In genomic region chr17:19003543-19003965, GRCh38 we compare ENCODE assay signal across 8 cellular contexts. TPM values are rescaled to one million over a fixed set of nuclear protein-coding genes. Genes with fewer than 3 reads are reported as not detected.
A peak's percentile ranks its signal among the peaks of the same experiment; 100 is the strongest.
DNase-seq lines count a peak whose midpoint lies in the region; ATAC-seq and TF ChIP-seq lines count a peak whose summit lies in the region.

No MANE protein-coding gene starts in this region.

- peaks cover 0 to 10% of the 10 kb centered on the region in 2 donors for H3K4me1 ChIP-seq in gastrocnemius medialis

- peaks cover 5% of the 10 kb centered on the region for H3K36me3 Mint-ChIP-seq in T-helper 2 cell treated with Interferon-gamma antibody and Interleukin-4, amounts not matched to agents 5 μg/mL and 100 μg/mL, for 36 hours (ENCODE audit: low read depth)

- H3K4me3 ChIP-seq in GM12864 (ENCODE audit: low read depth, low read length) (peak overlapping the region; percentile 59), fibroblast of villous mesenchyme (ENCODE audit: low read depth, low read length) (peak overlapping the region; percentile 68), gastrocnemius medialis (peak overlapping the region; percentile 65 to 75 (median 70))

- TF ChIP-seq POLR2A in gastrocnemius medialis (IDR thresholded peaks at IDR 0.05): no peak

- H3K27ac ChIP-seq in gastrocnemius medialis: peak overlapping the region in 2 of 4 donors; percentile 62 to 69

- TF ChIP-seq CTCF in GM12864 (IDR thresholded peaks at IDR 0.05; ENCODE audit: low read depth, low read length, missing control alignments) (no peak), fibroblast of villous mesenchyme (IDR thresholded peaks at IDR 0.05; ENCODE audit: insufficient read depth, low read depth, low read length) (no peak), gastrocnemius medialis (IDR thresholded peaks at IDR 0.05 in 4 of 5, conservative IDR thresholded peaks at IDR 0.05 in 1 of 5) (no peak)

- H3K27me3 ChIP-seq in gastrocnemius medialis: peaks cover 0 to 2% (median 0%) of the 10 kb centered on the region in 3 donors

- DNase-seq in GM12864 (ENCODE audit: low read depth) (no peak), fibroblast of villous mesenchyme (ENCODE audit: low read depth) (peak; percentile 10), gastrocnemius medialis (no peak), epidermal melanocyte (ENCODE audit: insufficient read length, low spot score) (no peak), NOMO-1 treated with DMSO at 0.1 percent for 48 hours (lab: John Stamatoyannopoulos, UW; ENCODE audit: unreplicated experiment) (no peak)
- no peak for DNase-seq in T-helper 2 cell treated with Interferon-gamma antibody and Interleukin-4, amounts not matched to agents 5 μg/mL and 100 μg/mL, for 36 hours (ENCODE audit: low spot score)

- H3K4me3 Mint-ChIP-seq in T-helper 2 cell treated with Interferon-gamma antibody and Interleukin-4, amounts not matched to agents 5 μg/mL and 100 μg/mL, for 36 hours: peak overlapping the region; percentile 89

- in situ Hi-C loops in gastrocnemius medialis (cut with MboI; ENCODE audit: low sequenced_read_pairs in 4 of 4): loop anchor here in 1 of 4 donors (25.0 kb wide), 1 partner anchor 191 kb away; no protein-coding TSS in a partner anchor

- ATAC-seq in gastrocnemius medialis (no peak), HG03571 (IDR thresholded peaks at IDR 0.05; ENCODE audit: unreplicated experiment) (no peak), HG02852 (IDR thresholded peaks at IDR 0.05; ENCODE audit: unreplicated experiment) (no peak)

- peaks cover 24% of the 10 kb centered on the region for H3K4me1 Mint-ChIP-seq in T-helper 2 cell treated with Interferon-gamma antibody and Interleukin-4, amounts not matched to agents 5 μg/mL and 100 μg/mL, for 36 hours (ENCODE audit: low read depth)

- intact Hi-C loops in gastrocnemius medialis (cut with DNase I; ENCODE audit: low total_unique reads): no loop called here

- peak overlapping the region; percentile 41 for H3K27ac Mint-ChIP-seq in T-helper 2 cell treated with Interferon-gamma antibody and Interleukin-4, amounts not matched to agents 5 μg/mL and 100 μg/mL, for 36 hours

- peaks cover 8% of the 10 kb centered on the region for H3K27me3 Mint-ChIP-seq in T-helper 2 cell treated with Interferon-gamma antibody and Interleukin-4, amounts not matched to agents 5 μg/mL and 100 μg/mL, for 36 hours (ENCODE audit: low read depth)

- H3K9me3 ChIP-seq in gastrocnemius medialis: no peaks in the 10 kb centered on the region

- H3K36me3 ChIP-seq in gastrocnemius medialis: no peaks in the 10 kb centered on the region

- H3K9me3 Mint-ChIP-seq in T-helper 2 cell treated with Interferon-gamma antibody and Interleukin-4, amounts not matched to agents 5 μg/mL and 100 μg/mL, for 36 hours: no peaks in the 10 kb centered on the region

RNA-seq across cellular contexts. Expression of gene FAM83G, which starts 1.0 kb away (rescaled TPM):
- total RNA-seq in fibroblast of villous mesenchyme (12.1 and 14.5 TPM in 2 replicates), gastrocnemius medialis (10 to 100 TPM in 3 of 4 donors, 1 to 10 TPM in 1; 8.2 to 25.6 (median 16.9) TPM)

RNA-seq across cellular contexts. Expression of gene GRAP, which starts 43.2 kb away (rescaled TPM):
- under 0.01 TPM in 1 of 2 replicates, not detected in the other for total RNA-seq in fibroblast of villous mesenchyme
- total RNA-seq in gastrocnemius medialis: 1 to 10 TPM in 2 of 4 donors, under 1 TPM in 2; 0.36 to 1.7 (median 0.94) TPM

RNA-seq across cellular contexts. Expression of gene SLC5A10, which starts 51.6 kb away (rescaled TPM):
- not detected in 2 replicates for total RNA-seq in fibroblast of villous mesenchyme
- total RNA-seq in gastrocnemius medialis: not detected
